8 cellular contexts compared by ENCODE assay signal in the genomic region with DNA sequence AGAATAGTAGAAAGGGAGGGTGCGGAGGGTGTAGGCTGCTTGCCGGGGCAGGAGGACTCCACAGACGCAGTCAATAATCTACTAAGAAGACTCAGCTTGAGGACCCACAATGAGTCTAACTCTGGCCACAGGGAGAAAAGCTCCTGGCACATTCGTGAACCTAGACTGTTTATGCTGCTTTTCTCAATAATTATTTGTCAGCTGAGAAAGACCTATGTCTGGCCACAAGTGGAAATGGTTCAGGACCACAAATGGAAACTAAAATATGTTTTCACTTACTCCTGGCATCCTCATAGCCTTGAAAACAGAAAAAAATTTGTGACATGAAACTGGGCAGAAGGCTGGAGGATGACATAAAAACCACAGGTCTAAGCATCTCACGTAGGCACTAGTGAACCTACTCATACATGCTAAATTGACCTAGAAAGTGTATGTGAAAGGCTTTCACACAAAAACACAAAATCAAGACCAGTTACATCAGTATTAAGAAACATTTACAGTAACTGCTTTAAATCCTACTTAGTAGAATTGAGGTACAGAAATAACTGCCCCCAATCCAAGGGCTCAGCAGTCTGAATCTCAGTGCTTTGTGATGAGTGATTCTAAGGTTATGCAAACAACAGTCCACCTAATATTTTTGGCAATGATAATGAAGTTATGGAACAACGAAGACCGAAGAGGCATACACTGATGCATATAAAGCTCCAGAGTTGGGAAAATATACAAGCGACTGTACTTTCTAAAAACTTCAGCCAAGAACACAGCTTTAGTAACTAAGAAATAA.
DNase-seq lines count a peak whose midpoint lies in the region; ATAC-seq and TF ChIP-seq lines count a peak whose summit lies in the region.

No MANE protein-coding gene starts in this region.

- intact Hi-C loops in transverse colon (cut with DNase I; ENCODE audit: low total_unique reads), result no loop called here

- WGBS in transverse colon (ENCODE audit: low coverage in 1 of 2), 2 donors, result 63 to 68% methylated on average over 6 to 8 of the region's 8 CpGs

- peaks cover 6 to 40% (median 14%) of the 10 kb centered on the region in 4 donors for H3K4me1 ChIP-seq in transverse colon

- no peaks in the 10 kb centered on the region for H3K27me3 ChIP-seq in transverse colon

- TF ChIP-seq EP300 in transverse colon (IDR thresholded peaks at IDR 0.05; ENCODE audit: low read depth), result no peak

- H3K36me3 ChIP-seq in transverse colon, result no peaks in the 10 kb centered on the region

- DNase-seq in AG10803 (ENCODE audit: low read depth) (peak; percentile 98), epithelial cell of proximal tubule (ENCODE audit: low read depth) (no peak), transverse colon (no peak), medulla oblongata (ENCODE audit: extremely low spot score) (no peak), epidermal melanocyte (ENCODE audit: insufficient read length, low spot score) (no peak), CD1c-positive myeloid dendritic cell (ENCODE audit: extremely low spot score) (no peak)

- peak overlapping the region; percentile 5 for H3K4me3 ChIP-seq in AG10803 (ENCODE audit: low read length)
- H3K4me3 ChIP-seq in epithelial cell of proximal tubule (ENCODE audit: low read depth, low read length), result peak overlapping the region; percentile 3
- H3K4me3 ChIP-seq in transverse colon, result no peak overlapping the region

- TF ChIP-seq CTCF in AG10803 (conservative IDR thresholded peaks at IDR 0.05; ENCODE audit: low read length) (no peak), epithelial cell of proximal tubule (conservative IDR thresholded peaks at IDR 0.05; ENCODE audit: low read depth, low read length) (no peak), transverse colon (IDR thresholded peaks at IDR 0.05) (no peak)

- TF ChIP-seq POLR2A in transverse colon (IDR thresholded peaks at IDR 0.05), result no peak

- H3K9me3 ChIP-seq in transverse colon, result no peaks in the 10 kb centered on the region

- ATAC-seq in GM19438 (IDR thresholded peaks at IDR 0.05; ENCODE audit: low read depth, unreplicated experiment) (peak; percentile 69), HG03565 (IDR thresholded peaks at IDR 0.05; ENCODE audit: unreplicated experiment) (peak; percentile 42)

- in situ Hi-C loops in transverse colon (cut with MboI; ENCODE audit: low pct_ligation_motif_present in 1 of 4, low pct_unique_long_range_greater_than_20kb in 1 of 4, low sequenced_read_pairs in 3 of 4), result no loop called here

- peak overlapping the region; percentile 28 to 45 (median 28) for H3K27ac ChIP-seq in transverse colon

Comparison
In these comparisons a context has a peak if more than half of its experiments do, and no peak if none do; other contexts are left out.
1. H3K4me3 ChIP-seq: peak in AG10803 (single experiment) and epithelial cell of proximal tubule (single experiment); none in transverse colon (0 of 4).